Comparison of ENCODE assay signal across 1 cellular context in genomic region chr17:50423553-50424159, GRCh38.
TF ChIP-seq lines count a peak whose summit lies in the region.

No MANE protein-coding gene starts in this region.

TF ChIP-seq in HepG2, 621 proteins besides CTCF, POLR2A, EP300 and RAD21 (continued from another document and continues in another):
- TF ChIP-seq RERE (CRISPR knock-in tag; IDR thresholded peaks at IDR 0.05; ENCODE audit: low read depth) = peak; percentile 41; the same call in 1 of the 2 replicates
- TF ChIP-seq, protein P1, sequence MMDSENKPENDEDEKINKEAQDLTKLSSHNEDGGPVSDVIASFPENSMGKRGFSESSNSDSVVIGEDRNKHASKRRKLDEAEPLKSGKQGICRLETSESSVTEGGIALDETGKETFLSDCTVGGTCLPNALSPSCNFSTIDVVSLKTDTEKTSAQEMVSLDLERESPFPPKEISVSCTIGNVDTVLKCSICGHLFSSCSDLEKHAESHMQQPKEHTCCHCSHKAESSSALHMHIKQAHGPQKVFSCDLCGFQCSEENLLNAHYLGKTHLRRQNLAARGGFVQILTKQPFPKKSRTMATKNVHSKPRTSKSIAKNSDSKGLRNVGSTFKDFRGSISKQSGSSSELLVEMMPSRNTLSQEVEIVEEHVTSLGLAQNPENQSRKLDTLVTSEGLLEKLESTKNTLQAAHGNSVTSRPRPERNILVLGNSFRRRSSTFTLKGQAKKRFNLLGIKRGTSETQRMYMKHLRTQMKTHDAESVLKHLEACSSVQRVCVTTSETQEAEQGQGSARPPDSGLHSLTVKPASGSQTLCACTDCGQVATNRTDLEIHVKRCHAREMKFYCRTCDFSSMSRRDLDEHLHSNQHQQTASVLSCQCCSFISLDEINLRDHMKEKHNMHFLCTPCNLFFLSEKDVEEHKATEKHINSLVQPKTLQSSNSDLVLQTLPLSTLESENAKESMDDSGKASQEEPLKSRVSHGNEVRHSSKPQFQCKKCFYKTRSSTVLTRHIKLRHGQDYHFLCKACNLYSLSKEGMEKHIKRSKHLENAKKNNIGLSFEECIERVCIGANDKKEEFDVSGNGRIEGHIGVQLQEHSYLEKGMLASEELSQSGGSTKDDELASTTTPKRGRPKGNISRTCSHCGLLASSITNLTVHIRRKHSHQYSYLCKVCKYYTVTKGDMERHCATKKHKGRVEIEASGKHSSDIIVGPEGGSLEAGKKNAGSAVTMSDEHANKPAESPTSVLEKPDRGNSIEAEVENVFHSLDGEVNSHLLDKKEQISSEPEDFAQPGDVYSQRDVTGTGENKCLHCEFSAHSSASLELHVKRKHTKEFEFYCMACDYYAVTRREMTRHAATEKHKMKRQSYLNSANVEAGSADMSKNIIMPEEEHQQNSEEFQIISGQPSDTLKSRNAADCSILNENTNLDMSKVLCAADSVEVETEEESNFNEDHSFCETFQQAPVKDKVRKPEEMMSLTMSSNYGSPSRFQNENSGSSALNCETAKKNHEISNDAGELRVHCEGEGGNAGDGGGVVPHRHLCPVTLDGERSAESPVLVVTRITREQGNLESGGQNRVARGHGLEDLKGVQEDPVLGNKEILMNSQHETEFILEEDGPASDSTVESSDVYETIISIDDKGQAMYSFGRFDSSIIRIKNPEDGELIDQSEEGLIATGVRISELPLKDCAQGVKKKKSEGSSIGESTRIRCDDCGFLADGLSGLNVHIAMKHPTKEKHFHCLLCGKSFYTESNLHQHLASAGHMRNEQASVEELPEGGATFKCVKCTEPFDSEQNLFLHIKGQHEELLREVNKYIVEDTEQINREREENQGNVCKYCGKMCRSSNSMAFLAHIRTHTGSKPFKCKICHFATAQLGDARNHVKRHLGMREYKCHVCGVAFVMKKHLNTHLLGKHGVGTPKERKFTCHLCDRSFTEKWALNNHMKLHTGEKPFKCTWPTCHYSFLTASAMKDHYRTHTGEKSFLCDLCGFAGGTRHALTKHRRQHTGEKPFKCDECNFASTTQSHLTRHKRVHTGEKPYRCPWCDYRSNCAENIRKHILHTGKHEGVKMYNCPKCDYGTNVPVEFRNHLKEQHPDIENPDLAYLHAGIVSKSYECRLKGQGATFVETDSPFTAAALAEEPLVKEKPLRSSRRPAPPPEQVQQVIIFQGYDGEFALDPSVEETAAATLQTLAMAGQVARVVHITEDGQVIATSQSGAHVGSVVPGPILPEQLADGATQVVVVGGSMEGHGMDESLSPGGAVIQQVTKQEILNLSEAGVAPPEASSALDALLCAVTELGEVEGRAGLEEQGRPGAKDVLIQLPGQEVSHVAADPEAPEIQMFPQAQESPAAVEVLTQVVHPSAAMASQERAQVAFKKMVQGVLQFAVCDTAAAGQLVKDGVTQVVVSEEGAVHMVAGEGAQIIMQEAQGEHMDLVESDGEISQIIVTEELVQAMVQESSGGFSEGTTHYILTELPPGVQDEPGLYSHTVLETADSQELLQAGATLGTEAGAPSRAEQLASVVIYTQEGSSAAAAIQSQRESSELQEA (CRISPR knock-in tag; IDR thresholded peaks at IDR 0.05; ENCODE audit: not compliant biosample characterization) = no peak
- no peak for TF ChIP-seq MLLT10 (CRISPR knock-in tag; IDR thresholded peaks at IDR 0.05)
- TF ChIP-seq SNAI1 (CRISPR knock-in tag; IDR thresholded peaks at IDR 0.05; ENCODE audit: borderline replicate concordance) = no peak
- no peak for TF ChIP-seq AGO1 (IDR thresholded peaks at IDR 0.05; ENCODE audit: low read depth, low read length, poor library complexity, severe bottlenecking)
- peak; percentile 57; the same call in 1 of the 2 replicates for TF ChIP-seq USF2 (IDR thresholded peaks at IDR 0.05; ENCODE audit: low read depth, low read length)
- TF ChIP-seq USF2 (CRISPR knock-in tag; IDR thresholded peaks at IDR 0.05; ENCODE audit: borderline replicate concordance) = peak; percentile 59; the same call in 1 of the 2 replicates
- no peak for TF ChIP-seq ZNF256 (CRISPR knock-in tag; conservative IDR thresholded peaks at IDR 0.05)
- no peak for TF ChIP-seq FOXM1 (CRISPR knock-in tag; IDR thresholded peaks at IDR 0.05)
- no peak for TF ChIP-seq ATRX (CRISPR knock-in tag; IDR thresholded peaks at IDR 0.05; ENCODE audit: borderline replicate concordance)
- peak; percentile 13 to 53; a peak in 2 of 4 replicates for TF ChIP-seq NR2F1 (CRISPR knock-in tag; IDR thresholded peaks at IDR 0.05)
- peak; percentile 42; the same call in 1 of the 2 replicates for TF ChIP-seq MXD3 (CRISPR knock-in tag; IDR thresholded peaks at IDR 0.05)
- no peak for TF ChIP-seq SOX6 (IDR thresholded peaks at IDR 0.05)
- peak; percentile 81 for TF ChIP-seq SOX6 (CRISPR knock-in tag; IDR thresholded peaks at IDR 0.05)
- TF ChIP-seq CCAR2 (optimal IDR thresholded peaks at IDR 0.05; ENCODE audit: low read depth, low read length) = no peak
- TF ChIP-seq RFX5 (IDR thresholded peaks at IDR 0.05; ENCODE audit: low read depth, low read length) = no peak
- peak; percentile 84 for TF ChIP-seq SMAD3 (CRISPR knock-in tag; IDR thresholded peaks at IDR 0.05)
- no peak for TF ChIP-seq RFX3 (CRISPR knock-in tag; IDR thresholded peaks at IDR 0.05)
- TF ChIP-seq, protein P2, sequence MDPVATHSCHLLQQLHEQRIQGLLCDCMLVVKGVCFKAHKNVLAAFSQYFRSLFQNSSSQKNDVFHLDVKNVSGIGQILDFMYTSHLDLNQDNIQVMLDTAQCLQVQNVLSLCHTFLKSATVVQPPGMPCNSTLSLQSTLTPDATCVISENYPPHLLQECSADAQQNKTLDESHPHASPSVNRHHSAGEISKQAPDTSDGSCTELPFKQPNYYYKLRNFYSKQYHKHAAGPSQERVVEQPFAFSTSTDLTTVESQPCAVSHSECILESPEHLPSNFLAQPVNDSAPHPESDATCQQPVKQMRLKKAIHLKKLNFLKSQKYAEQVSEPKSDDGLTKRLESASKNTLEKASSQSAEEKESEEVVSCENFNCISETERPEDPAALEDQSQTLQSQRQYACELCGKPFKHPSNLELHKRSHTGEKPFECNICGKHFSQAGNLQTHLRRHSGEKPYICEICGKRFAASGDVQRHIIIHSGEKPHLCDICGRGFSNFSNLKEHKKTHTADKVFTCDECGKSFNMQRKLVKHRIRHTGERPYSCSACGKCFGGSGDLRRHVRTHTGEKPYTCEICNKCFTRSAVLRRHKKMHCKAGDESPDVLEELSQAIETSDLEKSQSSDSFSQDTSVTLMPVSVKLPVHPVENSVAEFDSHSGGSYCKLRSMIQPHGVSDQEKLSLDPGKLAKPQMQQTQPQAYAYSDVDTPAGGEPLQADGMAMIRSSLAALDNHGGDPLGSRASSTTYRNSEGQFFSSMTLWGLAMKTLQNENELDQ (CRISPR knock-in tag; IDR thresholded peaks at IDR 0.05; ENCODE audit: borderline replicate concordance) = no peak
- TF ChIP-seq TMF1 (CRISPR knock-in tag; IDR thresholded peaks at IDR 0.05; ENCODE audit: low read depth) = 0 out of 2 replicates have a peak, but pooled peaks have one; percentile 41
- TF ChIP-seq NRL (CRISPR knock-in tag; IDR thresholded peaks at IDR 0.05; ENCODE audit: borderline replicate concordance) = no peak
- peak; percentile 33; the same call in 1 of the 2 replicates for TF ChIP-seq HNF4G (IDR thresholded peaks at IDR 0.05; ENCODE audit: borderline replicate concordance, low read depth, low read length)
- TF ChIP-seq HNF4G (CRISPR knock-in tag; IDR thresholded peaks at IDR 0.05; ENCODE audit: borderline replicate concordance, low read depth) = no peak
- 0 out of 2 replicates have a peak, but pooled peaks have one; percentile 35 for TF ChIP-seq ZNF414 (CRISPR knock-in tag; IDR thresholded peaks at IDR 0.05)
- TF ChIP-seq ZNF775 (CRISPR knock-in tag; IDR thresholded peaks at IDR 0.05; ENCODE audit: borderline replicate concordance) = peak; percentile 66; the same call in 1 of the 2 replicates
- TF ChIP-seq BORCS8-MEF2B (CRISPR knock-in tag; IDR thresholded peaks at IDR 0.05) = no peak
- peak; percentile 80 for TF ChIP-seq THAP11 (CRISPR knock-in tag; IDR thresholded peaks at IDR 0.05)
- TF ChIP-seq PRDM10 (CRISPR knock-in tag; IDR thresholded peaks at IDR 0.05; ENCODE audit: low read depth) = 0 out of 2 replicates have a peak, but pooled peaks have one; percentile 23
- TF ChIP-seq SRSF1 (optimal IDR thresholded peaks at IDR 0.05; ENCODE audit: low read depth, low read length) = no peak
- TF ChIP-seq HNRNPLL (IDR thresholded peaks at IDR 0.05; ENCODE audit: low read depth, low read length, poor library complexity, severe bottlenecking) = no peak
- no peak; the same call in 1 of the 2 replicates for TF ChIP-seq ZSCAN30 (CRISPR knock-in tag; IDR thresholded peaks at IDR 0.05)
